ENCODE assay signal across 2 cellular contexts in the genomic region with DNA sequence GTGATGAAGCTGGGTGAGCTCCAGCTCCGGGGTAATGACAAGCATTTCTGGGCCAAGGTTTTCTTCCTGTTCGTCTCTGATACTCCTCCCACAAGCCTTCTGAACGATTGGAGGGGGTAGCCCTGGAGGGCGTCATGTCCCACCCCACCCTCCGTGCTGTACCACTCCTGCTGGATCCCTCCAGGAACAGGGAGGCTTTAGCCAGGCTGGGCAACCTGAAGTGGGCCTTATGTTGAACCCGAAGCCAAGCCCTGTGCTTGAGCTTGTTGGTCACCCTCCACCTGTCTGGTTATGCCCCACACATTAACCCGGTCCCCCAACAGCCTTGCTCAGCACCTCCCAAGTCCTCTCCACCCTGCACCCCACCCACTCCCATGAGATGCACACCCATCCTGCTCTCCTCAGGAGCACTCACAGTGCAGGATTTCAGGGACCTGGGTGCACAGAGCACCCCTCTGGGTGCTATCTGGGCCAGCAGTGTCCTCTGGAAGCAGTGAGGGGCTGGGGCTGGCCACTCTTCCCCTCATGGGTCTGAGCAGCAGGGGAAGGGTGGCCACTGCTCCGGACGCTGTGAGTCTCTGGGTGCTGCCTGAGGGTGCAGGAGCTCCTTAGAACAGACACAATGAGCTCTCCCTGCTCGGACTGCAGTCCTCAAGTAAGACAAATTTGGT.
TF ChIP-seq lines count a peak whose summit lies in the region.

No MANE protein-coding gene starts in this region.

TF ChIP-seq in HCT116, 20 proteins besides CTCF, POLR2A, EP300 and RAD21:
- TF ChIP-seq CEBPB (IDR thresholded peaks at IDR 0.05; ENCODE audit: low read depth) (no peak), SRF (IDR thresholded peaks at IDR 0.05; ENCODE audit: low read depth) (no peak), ELF1 (IDR thresholded peaks at IDR 0.05; ENCODE audit: borderline replicate concordance, low read depth) (no peak), EGR1 (IDR thresholded peaks at IDR 0.05; ENCODE audit: low read depth) (no peak), ZFX (IDR thresholded peaks at IDR 0.05) (no peak), ZNF274 (IDR thresholded peaks at IDR 0.05; ENCODE audit: low read depth, low read length) (no peak), YY1 (IDR thresholded peaks at IDR 0.05; ENCODE audit: extremely low read depth, insufficient replicate concordance, low read depth, low read length) (no peak), JUND (IDR thresholded peaks at IDR 0.05) (no peak), CBX3 (IDR thresholded peaks at IDR 0.05; ENCODE audit: low read depth) (no peak), EZH2phosphoT487 (IDR thresholded peaks at IDR 0.05; ENCODE audit: borderline replicate concordance) (no peak), SIN3A (IDR thresholded peaks at IDR 0.05; ENCODE audit: low read depth) (no peak), EZH2 (IDR thresholded peaks at IDR 0.05) (no peak), POLR2AphosphoS5 (IDR thresholded peaks at IDR 0.05; ENCODE audit: low read depth, low read length) (no peak)
- TF ChIP-seq, protein P1, sequence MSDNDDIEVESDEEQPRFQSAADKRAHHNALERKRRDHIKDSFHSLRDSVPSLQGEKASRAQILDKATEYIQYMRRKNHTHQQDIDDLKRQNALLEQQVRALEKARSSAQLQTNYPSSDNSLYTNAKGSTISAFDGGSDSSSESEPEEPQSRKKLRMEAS (IDR thresholded peaks at IDR 0.05), result no peak
- TF ChIP-seq, protein P2, sequence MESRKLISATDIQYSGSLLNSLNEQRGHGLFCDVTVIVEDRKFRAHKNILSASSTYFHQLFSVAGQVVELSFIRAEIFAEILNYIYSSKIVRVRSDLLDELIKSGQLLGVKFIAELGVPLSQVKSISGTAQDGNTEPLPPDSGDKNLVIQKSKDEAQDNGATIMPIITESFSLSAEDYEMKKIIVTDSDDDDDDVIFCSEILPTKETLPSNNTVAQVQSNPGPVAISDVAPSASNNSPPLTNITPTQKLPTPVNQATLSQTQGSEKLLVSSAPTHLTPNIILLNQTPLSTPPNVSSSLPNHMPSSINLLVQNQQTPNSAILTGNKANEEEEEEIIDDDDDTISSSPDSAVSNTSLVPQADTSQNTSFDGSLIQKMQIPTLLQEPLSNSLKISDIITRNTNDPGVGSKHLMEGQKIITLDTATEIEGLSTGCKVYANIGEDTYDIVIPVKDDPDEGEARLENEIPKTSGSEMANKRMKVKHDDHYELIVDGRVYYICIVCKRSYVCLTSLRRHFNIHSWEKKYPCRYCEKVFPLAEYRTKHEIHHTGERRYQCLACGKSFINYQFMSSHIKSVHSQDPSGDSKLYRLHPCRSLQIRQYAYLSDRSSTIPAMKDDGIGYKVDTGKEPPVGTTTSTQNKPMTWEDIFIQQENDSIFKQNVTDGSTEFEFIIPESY (IDR thresholded peaks at IDR 0.05; ENCODE audit: extremely low read depth, insufficient replicate concordance, low read length), result no peak
- TF ChIP-seq, protein P3, sequence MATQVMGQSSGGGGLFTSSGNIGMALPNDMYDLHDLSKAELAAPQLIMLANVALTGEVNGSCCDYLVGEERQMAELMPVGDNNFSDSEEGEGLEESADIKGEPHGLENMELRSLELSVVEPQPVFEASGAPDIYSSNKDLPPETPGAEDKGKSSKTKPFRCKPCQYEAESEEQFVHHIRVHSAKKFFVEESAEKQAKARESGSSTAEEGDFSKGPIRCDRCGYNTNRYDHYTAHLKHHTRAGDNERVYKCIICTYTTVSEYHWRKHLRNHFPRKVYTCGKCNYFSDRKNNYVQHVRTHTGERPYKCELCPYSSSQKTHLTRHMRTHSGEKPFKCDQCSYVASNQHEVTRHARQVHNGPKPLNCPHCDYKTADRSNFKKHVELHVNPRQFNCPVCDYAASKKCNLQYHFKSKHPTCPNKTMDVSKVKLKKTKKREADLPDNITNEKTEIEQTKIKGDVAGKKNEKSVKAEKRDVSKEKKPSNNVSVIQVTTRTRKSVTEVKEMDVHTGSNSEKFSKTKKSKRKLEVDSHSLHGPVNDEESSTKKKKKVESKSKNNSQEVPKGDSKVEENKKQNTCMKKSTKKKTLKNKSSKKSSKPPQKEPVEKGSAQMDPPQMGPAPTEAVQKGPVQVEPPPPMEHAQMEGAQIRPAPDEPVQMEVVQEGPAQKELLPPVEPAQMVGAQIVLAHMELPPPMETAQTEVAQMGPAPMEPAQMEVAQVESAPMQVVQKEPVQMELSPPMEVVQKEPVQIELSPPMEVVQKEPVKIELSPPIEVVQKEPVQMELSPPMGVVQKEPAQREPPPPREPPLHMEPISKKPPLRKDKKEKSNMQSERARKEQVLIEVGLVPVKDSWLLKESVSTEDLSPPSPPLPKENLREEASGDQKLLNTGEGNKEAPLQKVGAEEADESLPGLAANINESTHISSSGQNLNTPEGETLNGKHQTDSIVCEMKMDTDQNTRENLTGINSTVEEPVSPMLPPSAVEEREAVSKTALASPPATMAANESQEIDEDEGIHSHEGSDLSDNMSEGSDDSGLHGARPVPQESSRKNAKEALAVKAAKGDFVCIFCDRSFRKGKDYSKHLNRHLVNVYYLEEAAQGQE (IDR thresholded peaks at IDR 0.05; ENCODE audit: low read depth), result no peak

TF ChIP-seq in WTC11, 78 proteins besides CTCF, POLR2A, EP300 and RAD21:
- TF ChIP-seq CREM (CRISPR knock-in tag; IDR thresholded peaks at IDR 0.05) (no peak), ZNF416 (CRISPR knock-in tag; IDR thresholded peaks at IDR 0.05) (no peak), SMAD4 (CRISPR knock-in tag; IDR thresholded peaks at IDR 0.05) (no peak), ZNF263 (CRISPR knock-in tag; IDR thresholded peaks at IDR 0.05; ENCODE audit: low read depth) (no peak), FOXK1 (CRISPR knock-in tag; IDR thresholded peaks at IDR 0.05) (no peak), ZNF671 (CRISPR knock-in tag; IDR thresholded peaks at IDR 0.05) (no peak), ETV6 (CRISPR knock-in tag; IDR thresholded peaks at IDR 0.05) (no peak), IRF2 (CRISPR knock-in tag; IDR thresholded peaks at IDR 0.05; ENCODE audit: borderline replicate concordance, low read depth) (no peak), EMX1 (CRISPR knock-in tag; IDR thresholded peaks at IDR 0.05) (no peak), OVOL2 (CRISPR knock-in tag; IDR thresholded peaks at IDR 0.05; ENCODE audit: borderline replicate concordance) (no peak), JUN (CRISPR knock-in tag; IDR thresholded peaks at IDR 0.05) (no peak)
- TF ChIP-seq, protein P4, sequence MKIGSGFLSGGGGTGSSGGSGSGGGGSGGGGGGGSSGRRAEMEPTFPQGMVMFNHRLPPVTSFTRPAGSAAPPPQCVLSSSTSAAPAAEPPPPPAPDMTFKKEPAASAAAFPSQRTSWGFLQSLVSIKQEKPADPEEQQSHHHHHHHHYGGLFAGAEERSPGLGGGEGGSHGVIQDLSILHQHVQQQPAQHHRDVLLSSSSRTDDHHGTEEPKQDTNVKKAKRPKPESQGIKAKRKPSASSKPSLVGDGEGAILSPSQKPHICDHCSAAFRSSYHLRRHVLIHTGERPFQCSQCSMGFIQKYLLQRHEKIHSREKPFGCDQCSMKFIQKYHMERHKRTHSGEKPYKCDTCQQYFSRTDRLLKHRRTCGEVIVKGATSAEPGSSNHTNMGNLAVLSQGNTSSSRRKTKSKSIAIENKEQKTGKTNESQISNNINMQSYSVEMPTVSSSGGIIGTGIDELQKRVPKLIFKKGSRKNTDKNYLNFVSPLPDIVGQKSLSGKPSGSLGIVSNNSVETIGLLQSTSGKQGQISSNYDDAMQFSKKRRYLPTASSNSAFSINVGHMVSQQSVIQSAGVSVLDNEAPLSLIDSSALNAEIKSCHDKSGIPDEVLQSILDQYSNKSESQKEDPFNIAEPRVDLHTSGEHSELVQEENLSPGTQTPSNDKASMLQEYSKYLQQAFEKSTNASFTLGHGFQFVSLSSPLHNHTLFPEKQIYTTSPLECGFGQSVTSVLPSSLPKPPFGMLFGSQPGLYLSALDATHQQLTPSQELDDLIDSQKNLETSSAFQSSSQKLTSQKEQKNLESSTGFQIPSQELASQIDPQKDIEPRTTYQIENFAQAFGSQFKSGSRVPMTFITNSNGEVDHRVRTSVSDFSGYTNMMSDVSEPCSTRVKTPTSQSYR (CRISPR knock-in tag; IDR thresholded peaks at IDR 0.05), result no peak
- TF ChIP-seq, protein P5, sequence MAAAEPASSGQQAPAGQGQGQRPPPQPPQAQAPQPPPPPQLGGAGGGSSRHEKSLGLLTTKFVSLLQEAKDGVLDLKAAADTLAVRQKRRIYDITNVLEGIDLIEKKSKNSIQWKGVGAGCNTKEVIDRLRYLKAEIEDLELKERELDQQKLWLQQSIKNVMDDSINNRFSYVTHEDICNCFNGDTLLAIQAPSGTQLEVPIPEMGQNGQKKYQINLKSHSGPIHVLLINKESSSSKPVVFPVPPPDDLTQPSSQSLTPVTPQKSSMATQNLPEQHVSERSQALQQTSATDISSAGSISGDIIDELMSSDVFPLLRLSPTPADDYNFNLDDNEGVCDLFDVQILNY (CRISPR knock-in tag; IDR thresholded peaks at IDR 0.05), result no peak
- TF ChIP-seq, protein P6, sequence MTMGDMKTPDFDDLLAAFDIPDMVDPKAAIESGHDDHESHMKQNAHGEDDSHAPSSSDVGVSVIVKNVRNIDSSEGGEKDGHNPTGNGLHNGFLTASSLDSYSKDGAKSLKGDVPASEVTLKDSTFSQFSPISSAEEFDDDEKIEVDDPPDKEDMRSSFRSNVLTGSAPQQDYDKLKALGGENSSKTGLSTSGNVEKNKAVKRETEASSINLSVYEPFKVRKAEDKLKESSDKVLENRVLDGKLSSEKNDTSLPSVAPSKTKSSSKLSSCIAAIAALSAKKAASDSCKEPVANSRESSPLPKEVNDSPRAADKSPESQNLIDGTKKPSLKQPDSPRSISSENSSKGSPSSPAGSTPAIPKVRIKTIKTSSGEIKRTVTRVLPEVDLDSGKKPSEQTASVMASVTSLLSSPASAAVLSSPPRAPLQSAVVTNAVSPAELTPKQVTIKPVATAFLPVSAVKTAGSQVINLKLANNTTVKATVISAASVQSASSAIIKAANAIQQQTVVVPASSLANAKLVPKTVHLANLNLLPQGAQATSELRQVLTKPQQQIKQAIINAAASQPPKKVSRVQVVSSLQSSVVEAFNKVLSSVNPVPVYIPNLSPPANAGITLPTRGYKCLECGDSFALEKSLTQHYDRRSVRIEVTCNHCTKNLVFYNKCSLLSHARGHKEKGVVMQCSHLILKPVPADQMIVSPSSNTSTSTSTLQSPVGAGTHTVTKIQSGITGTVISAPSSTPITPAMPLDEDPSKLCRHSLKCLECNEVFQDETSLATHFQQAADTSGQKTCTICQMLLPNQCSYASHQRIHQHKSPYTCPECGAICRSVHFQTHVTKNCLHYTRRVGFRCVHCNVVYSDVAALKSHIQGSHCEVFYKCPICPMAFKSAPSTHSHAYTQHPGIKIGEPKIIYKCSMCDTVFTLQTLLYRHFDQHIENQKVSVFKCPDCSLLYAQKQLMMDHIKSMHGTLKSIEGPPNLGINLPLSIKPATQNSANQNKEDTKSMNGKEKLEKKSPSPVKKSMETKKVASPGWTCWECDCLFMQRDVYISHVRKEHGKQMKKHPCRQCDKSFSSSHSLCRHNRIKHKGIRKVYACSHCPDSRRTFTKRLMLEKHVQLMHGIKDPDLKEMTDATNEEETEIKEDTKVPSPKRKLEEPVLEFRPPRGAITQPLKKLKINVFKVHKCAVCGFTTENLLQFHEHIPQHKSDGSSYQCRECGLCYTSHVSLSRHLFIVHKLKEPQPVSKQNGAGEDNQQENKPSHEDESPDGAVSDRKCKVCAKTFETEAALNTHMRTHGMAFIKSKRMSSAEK (CRISPR knock-in tag; IDR thresholded peaks at IDR 0.05; ENCODE audit: borderline replicate concordance), result no peak
- TF ChIP-seq, protein P1 (CRISPR knock-in tag; IDR thresholded peaks at IDR 0.05), result no peak
- TF ChIP-seq, protein P7, sequence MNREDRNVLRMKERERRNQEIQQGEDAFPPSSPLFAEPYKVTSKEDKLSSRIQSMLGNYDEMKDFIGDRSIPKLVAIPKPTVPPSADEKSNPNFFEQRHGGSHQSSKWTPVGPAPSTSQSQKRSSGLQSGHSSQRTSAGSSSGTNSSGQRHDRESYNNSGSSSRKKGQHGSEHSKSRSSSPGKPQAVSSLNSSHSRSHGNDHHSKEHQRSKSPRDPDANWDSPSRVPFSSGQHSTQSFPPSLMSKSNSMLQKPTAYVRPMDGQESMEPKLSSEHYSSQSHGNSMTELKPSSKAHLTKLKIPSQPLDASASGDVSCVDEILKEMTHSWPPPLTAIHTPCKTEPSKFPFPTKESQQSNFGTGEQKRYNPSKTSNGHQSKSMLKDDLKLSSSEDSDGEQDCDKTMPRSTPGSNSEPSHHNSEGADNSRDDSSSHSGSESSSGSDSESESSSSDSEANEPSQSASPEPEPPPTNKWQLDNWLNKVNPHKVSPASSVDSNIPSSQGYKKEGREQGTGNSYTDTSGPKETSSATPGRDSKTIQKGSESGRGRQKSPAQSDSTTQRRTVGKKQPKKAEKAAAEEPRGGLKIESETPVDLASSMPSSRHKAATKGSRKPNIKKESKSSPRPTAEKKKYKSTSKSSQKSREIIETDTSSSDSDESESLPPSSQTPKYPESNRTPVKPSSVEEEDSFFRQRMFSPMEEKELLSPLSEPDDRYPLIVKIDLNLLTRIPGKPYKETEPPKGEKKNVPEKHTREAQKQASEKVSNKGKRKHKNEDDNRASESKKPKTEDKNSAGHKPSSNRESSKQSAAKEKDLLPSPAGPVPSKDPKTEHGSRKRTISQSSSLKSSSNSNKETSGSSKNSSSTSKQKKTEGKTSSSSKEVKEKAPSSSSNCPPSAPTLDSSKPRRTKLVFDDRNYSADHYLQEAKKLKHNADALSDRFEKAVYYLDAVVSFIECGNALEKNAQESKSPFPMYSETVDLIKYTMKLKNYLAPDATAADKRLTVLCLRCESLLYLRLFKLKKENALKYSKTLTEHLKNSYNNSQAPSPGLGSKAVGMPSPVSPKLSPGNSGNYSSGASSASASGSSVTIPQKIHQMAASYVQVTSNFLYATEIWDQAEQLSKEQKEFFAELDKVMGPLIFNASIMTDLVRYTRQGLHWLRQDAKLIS (CRISPR knock-in tag; IDR thresholded peaks at IDR 0.05; ENCODE audit: borderline replicate concordance), result no peak
- TF ChIP-seq, protein P8, sequence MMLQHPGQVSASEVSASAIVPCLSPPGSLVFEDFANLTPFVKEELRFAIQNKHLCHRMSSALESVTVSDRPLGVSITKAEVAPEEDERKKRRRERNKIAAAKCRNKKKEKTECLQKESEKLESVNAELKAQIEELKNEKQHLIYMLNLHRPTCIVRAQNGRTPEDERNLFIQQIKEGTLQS (CRISPR knock-in tag; conservative IDR thresholded peaks at IDR 0.05), result no peak
- TF ChIP-seq, protein P9, sequence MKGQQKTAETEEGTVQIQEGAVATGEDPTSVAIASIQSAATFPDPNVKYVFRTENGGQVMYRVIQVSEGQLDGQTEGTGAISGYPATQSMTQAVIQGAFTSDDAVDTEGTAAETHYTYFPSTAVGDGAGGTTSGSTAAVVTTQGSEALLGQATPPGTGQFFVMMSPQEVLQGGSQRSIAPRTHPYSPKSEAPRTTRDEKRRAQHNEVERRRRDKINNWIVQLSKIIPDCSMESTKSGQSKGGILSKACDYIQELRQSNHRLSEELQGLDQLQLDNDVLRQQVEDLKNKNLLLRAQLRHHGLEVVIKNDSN (CRISPR knock-in tag; IDR thresholded peaks at IDR 0.05), result no peak
TF ChIP-seq in WTC11: peak in this region for 0.
